ENCODE assay signal across 6 cellular contexts in the genomic region with DNA sequence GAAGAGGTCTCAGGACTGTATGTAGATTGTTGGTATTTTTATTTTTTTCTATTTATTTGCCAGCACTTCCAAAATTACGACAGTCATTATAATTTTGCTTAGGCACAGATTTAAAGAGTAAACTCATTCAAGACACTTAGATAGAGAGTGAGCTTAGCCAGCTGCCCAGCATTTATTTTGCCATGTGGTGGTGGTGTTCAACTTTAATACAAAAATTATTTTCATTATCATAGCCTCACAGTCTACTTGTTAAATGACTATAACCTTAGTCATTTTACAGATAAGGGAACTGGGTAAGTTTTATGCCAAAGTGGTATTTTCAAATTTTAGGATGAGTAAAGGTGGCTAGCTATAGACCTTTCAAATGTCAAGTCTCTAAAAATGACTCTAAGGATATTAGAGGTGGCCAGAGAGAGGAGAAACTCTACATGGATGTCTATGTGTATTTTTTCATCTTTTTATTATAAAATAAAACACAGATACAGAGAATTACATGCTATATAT.
"Had no signal": no experiment of that assay in that cellular context is flagged by ENCODE, and none has a peak within 500 bp of the region (broad histone marks: within the 10 kb centered on the region; RNA-seq: fewer than 3 reads in every experiment).

No MANE protein-coding gene starts in this region.

- DNase-seq: H9, HCEC 1CT, IMR-90 had no signal

- ATAC-seq: GM23338 had no signal

- H3K4me1 Mint-ChIP-seq: GM23338, H9 had no signal

- H3K4me3 Mint-ChIP-seq: GM23338, H9 had no signal

- H3K4me3 ChIP-seq: GM23338 had no signal

- H2AFZ ChIP-seq: GM23338 had no signal

- FAIRE-seq: H1, H54 had no signal

- H3K27ac Mint-ChIP-seq: GM23338, H9 had no signal

- H3K4me2 ChIP-seq: GM23338 had no signal
